In genomic region chr5:147544556-147544955, GRCh38 we compare ENCODE assay signal across 32 cellular contexts. TPM values are rescaled to one million over a fixed set of nuclear protein-coding genes. Genes with fewer than 3 reads are reported as not detected.
"Had no signal": no experiment of that assay in that cellular context is flagged by ENCODE, and none has a peak within 500 bp of the region (broad histone marks: within the 10 kb centered on the region; RNA-seq: fewer than 3 reads in every experiment).

No MANE protein-coding gene starts in this region.

- DNase-seq: activated B cell treated with CpG ODN at 0.5 μM for 24 hours; activated CD4-positive, alpha-beta memory T cell treated with anti-CD3 and anti-CD28 coated beads for 36 hours; activated CD4-positive, alpha-beta T cell treated with anti-CD3 and anti-CD28 coated beads for 4 hours; activated CD4-positive, alpha-beta T cell treated with anti-CD3 and anti-CD28 coated beads, Interleukin-2, amount 10 ng/mL, durations not matched to agents 24 days and 14 days; activated CD4-positive, alpha-beta T cell treated with anti-CD3 and anti-CD28 coated beads, Interleukin-2, amount 50 U/mL, for 1 hour; activated CD4-positive, alpha-beta T cell treated with anti-CD3 and anti-CD28 coated beads, Interleukin-2, amount 50 U/mL, for 4 hours; activated CD4-positive, CD25-positive, alpha-beta regulatory T cell treated with anti-CD3 and anti-CD28 coated beads, Interleukin-2, amount 50 U/mL, for 72 hours; activated CD8-positive, alpha-beta memory T cell treated with anti-CD3 and anti-CD28 coated beads, Interleukin-2, amount 50 U/mL, for 4 hours; activated CD8-positive, alpha-beta T cell treated with anti-CD3 and anti-CD28 coated beads for 36 hours; activated effector memory CD4-positive, alpha-beta T cell treated with anti-CD3 and anti-CD28 coated beads, Interleukin-2, amount 50 U/mL, for 16 hours; activated gamma-delta T cell treated with Interleukin-2 at 50 U/mL for 16 hours; activated naive CD4-positive, alpha-beta T cell; activated naive CD4-positive, alpha-beta T cell treated with anti-CD3 and anti-CD28 coated beads for 36 hours; activated naive CD4-positive, alpha-beta T cell treated with anti-CD3 and anti-CD28 coated beads, Interleukin-2, amount 50 U/mL, for 16 hours; activated naive CD8-positive, alpha-beta T cell treated with anti-CD3 and anti-CD28 coated beads for 36 hours; activated T-cell treated with anti-CD3 and anti-CD28 coated beads for 4 hours; activated T-cell treated with anti-CD3 and anti-CD28 coated beads, Interleukin-2, amount 50 U/mL, for 1 hour; activated T-cell treated with anti-CD3 and anti-CD28 coated beads, Interleukin-2, amount 50 U/mL, for 4 hours; activated T-cell treated with anti-CD3 and anti-CD28 coated beads, Interleukin-2, amount 50 U/mL, for 72 hours; adrenal gland; amniotic stem cell; aorta; body of pancreas; brain microvascular endothelial cell; central memory CD4-positive, alpha-beta T cell; T-helper 1 cell; T-helper 2 cell; T-helper 9 cell had no signal

- H3K4me1 ChIP-seq: adrenal gland, body of pancreas, breast epithelium had no signal

- H3K9me3 ChIP-seq: adrenal gland, body of pancreas, breast epithelium had no signal

- H3K27me3 ChIP-seq: adrenal gland, body of pancreas, brain microvascular endothelial cell, breast epithelium had no signal

- ATAC-seq: activated CD8-positive, alpha-beta T cell treated with anti-CD3 and anti-CD28 coated beads for 36 hours; activated naive CD4-positive, alpha-beta T cell treated with anti-CD3 and anti-CD28 coated beads, Interleukin-2, amount 50 U/mL, for 72 hours; activated T-cell treated with anti-CD3 and anti-CD28 coated beads, Interleukin-2, amount 50 U/mL, for 4 hours; activated T-cell treated with anti-CD3 and anti-CD28 coated beads, Interleukin-2, amount 50 U/mL, for 72 hours; activated T-helper 17 cell treated with anti-CD3 and anti-CD28 coated beads, Interleukin-2, amount 50 U/mL, for 72 hours; body of pancreas had no signal

- H3K27ac ChIP-seq: adrenal gland, body of pancreas, brain microvascular endothelial cell, breast epithelium, VCaP had no signal

- H3K4me3 ChIP-seq: adrenal gland, body of pancreas, breast epithelium had no signal

- H3K36me3 ChIP-seq: adrenal gland, brain microvascular endothelial cell, breast epithelium had no signal

RNA-seq across cellular contexts. Expression of gene DPYSL3, which starts 34.7 kb away (rescaled TPM):
- total RNA-seq: activated B cell treated with CpG ODN at 0.5 μM for 24 hours; activated CD4-positive, alpha-beta memory T cell treated with anti-CD3 and anti-CD28 coated beads for 36 hours had no signal
